9 cellular contexts compared by ENCODE assay signal in genomic region chr10:133258818-133259602, GRCh38. TPM values are rescaled to one million over a fixed set of nuclear protein-coding genes. Genes with fewer than 3 reads are reported as not detected.
DNase-seq lines count a peak whose midpoint lies in the region; ATAC-seq and TF ChIP-seq lines count a peak whose summit lies in the region.
"Had no signal": no experiment of that assay in that cellular context is flagged by ENCODE, and none has a peak within 500 bp of the region (broad histone marks: within the 10 kb centered on the region; RNA-seq: fewer than 3 reads in every experiment).

No MANE protein-coding gene starts in this region.

- TF ChIP-seq POLR2A in heart left ventricle (IDR thresholded peaks at IDR 0.05) (no peak), spleen (IDR thresholded peaks at IDR 0.05) (no peak)

- H3K4me3 Mint-ChIP-seq in activated naive CD4-positive, alpha-beta T cell treated with anti-CD3 and anti-CD28 coated beads, Interleukin-2, amount 50 U/mL, for 24 hours: peak overlapping the region; percentile 77

- H3K4me1 ChIP-seq in heart left ventricle (peaks cover 5 to 68% (median 37%) of the 10 kb centered on the region in 12 donors), spleen (peaks cover 29 to 73% (median 61%) of the 10 kb centered on the region in 6 donors), HAP-1 (peaks cover 15% of the 10 kb centered on the region)

- H3K36me3 ChIP-seq in heart left ventricle (no peaks in the 10 kb centered on the region), spleen (peaks cover 0 to 15% (median 2%) of the 10 kb centered on the region in 6 donors), HAP-1 (replicated peaks) (no peaks in the 10 kb centered on the region)

- H3K27ac Mint-ChIP-seq in activated naive CD4-positive, alpha-beta T cell treated with anti-CD3 and anti-CD28 coated beads, Interleukin-2, amount 50 U/mL, for 24 hours: peak overlapping the region; percentile 82

- DNase-seq in GOT3 (lab: John Stamatoyannopoulos, UW) (peak; percentile 89), heart left ventricle (peak; percentile 72 to 87 (median 84)), spleen (peak; percentile 91), HAP-1 (ENCODE audit: low spot score in 2 of 2) (no peak), left lobe of liver (ENCODE audit: low spot score) (no peak), ecto neural progenitor cell (ENCODE audit: low spot score) (no peak)

- peak; percentile 71 for ATAC-seq in SK-N-SH treated with all-trans-retinoic acid at 6 μM for 48 hours
- ATAC-seq in heart left ventricle: peak; percentile 20 to 51 (median 32)
- ATAC-seq in left lobe of liver: no peak

- no peaks in the 10 kb centered on the region for H3K9me3 ChIP-seq in heart left ventricle
- H3K9me3 ChIP-seq in spleen: no peaks in the 10 kb centered on the region
- no peaks in the 10 kb centered on the region for H3K9me3 ChIP-seq in HAP-1

- H3K27ac ChIP-seq in heart left ventricle: peak overlapping the region in 11 of 12 donors; percentile 3 to 94 (median 57)
- peak overlapping the region; percentile 45 to 89 (median 71) for H3K27ac ChIP-seq in spleen

- peaks cover 50% of the 10 kb centered on the region for H3K4me1 Mint-ChIP-seq in activated naive CD4-positive, alpha-beta T cell treated with anti-CD3 and anti-CD28 coated beads, Interleukin-2, amount 50 U/mL, for 24 hours

- intact Hi-C loops in heart left ventricle (cut with DNase I): loop anchor here in 1 of 10 donors (5.0 kb wide), 1 partner anchor 692 kb away; no protein-coding TSS in a partner anchor
- intact Hi-C loops in spleen (cut with DNase I; ENCODE audit: low total_unique reads): loop anchor here (10.0 kb wide), 1 partner anchor 114 kb away; no protein-coding TSS in a partner anchor

- H3K27me3 ChIP-seq in heart left ventricle (no peaks in the 10 kb centered on the region), spleen (replicated peaks in 1 of 7) (peaks cover 0 to 13% (median 0%) of the 10 kb centered on the region in 7 donors), HAP-1 (ENCODE audit: low read depth) (no peaks in the 10 kb centered on the region)

- peak overlapping the region in 1 of 12 donors; percentile 15 for H3K4me3 ChIP-seq in heart left ventricle
- H3K4me3 ChIP-seq in spleen: peak overlapping the region in 1 of 8 donors; percentile 54
- no peak overlapping the region for H3K4me3 ChIP-seq in HAP-1

- H3K27me3 Mint-ChIP-seq in activated naive CD4-positive, alpha-beta T cell treated with anti-CD3 and anti-CD28 coated beads, Interleukin-2, amount 50 U/mL, for 24 hours: no peaks in the 10 kb centered on the region

- no peaks in the 10 kb centered on the region for H3K9me3 Mint-ChIP-seq in activated naive CD4-positive, alpha-beta T cell treated with anti-CD3 and anti-CD28 coated beads, Interleukin-2, amount 50 U/mL, for 24 hours

- no peaks in the 10 kb centered on the region for H3K36me3 Mint-ChIP-seq in activated naive CD4-positive, alpha-beta T cell treated with anti-CD3 and anti-CD28 coated beads, Interleukin-2, amount 50 U/mL, for 24 hours

- WGBS in heart left ventricle, 4 donors: 54 to 60% (median 58%) methylated on average over 18 to 24 of the region's 24 CpGs
- WGBS in spleen, 5 donors: 17 to 28% (median 19%) methylated on average over 14 to 24 of the region's 24 CpGs

- in situ Hi-C loops in HAP-1 (cut with MboI; ENCODE audit: low sequenced_read_pairs): no loop called here

- TF ChIP-seq CTCF in heart left ventricle (IDR thresholded peaks at IDR 0.05) (no peak), spleen (IDR thresholded peaks at IDR 0.05 in 8 of 11, conservative IDR thresholded peaks at IDR 0.05 in 3 of 11) (no peak)

TF ChIP-seq in SK-N-SH treated with all-trans-retinoic acid at 6 μM for 48 hours, 23 proteins besides CTCF, POLR2A, EP300 and RAD21:
- TF ChIP-seq CSDC2 (CRISPR knock-in tag; IDR thresholded peaks at IDR 0.05) (peak; percentile 60; the same call in 1 of the 2 replicates), TOX (CRISPR knock-in tag; IDR thresholded peaks at IDR 0.05; ENCODE audit: borderline replicate concordance) (0 out of 2 replicates have a peak, but pooled peaks have one; percentile 31), ARNTL (CRISPR knock-in tag; IDR thresholded peaks at IDR 0.05; ENCODE audit: borderline replicate concordance, low read depth) (no peak)
- TF ChIP-seq, protein P1, sequence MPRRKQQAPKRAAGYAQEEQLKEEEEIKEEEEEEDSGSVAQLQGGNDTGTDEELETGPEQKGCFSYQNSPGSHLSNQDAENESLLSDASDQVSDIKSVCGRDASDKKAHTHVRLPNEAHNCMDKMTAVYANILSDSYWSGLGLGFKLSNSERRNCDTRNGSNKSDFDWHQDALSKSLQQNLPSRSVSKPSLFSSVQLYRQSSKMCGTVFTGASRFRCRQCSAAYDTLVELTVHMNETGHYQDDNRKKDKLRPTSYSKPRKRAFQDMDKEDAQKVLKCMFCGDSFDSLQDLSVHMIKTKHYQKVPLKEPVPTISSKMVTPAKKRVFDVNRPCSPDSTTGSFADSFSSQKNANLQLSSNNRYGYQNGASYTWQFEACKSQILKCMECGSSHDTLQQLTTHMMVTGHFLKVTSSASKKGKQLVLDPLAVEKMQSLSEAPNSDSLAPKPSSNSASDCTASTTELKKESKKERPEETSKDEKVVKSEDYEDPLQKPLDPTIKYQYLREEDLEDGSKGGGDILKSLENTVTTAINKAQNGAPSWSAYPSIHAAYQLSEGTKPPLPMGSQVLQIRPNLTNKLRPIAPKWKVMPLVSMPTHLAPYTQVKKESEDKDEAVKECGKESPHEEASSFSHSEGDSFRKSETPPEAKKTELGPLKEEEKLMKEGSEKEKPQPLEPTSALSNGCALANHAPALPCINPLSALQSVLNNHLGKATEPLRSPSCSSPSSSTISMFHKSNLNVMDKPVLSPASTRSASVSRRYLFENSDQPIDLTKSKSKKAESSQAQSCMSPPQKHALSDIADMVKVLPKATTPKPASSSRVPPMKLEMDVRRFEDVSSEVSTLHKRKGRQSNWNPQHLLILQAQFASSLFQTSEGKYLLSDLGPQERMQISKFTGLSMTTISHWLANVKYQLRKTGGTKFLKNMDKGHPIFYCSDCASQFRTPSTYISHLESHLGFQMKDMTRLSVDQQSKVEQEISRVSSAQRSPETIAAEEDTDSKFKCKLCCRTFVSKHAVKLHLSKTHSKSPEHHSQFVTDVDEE (CRISPR knock-in tag; IDR thresholded peaks at IDR 0.05): no peak

RNA-seq across cellular contexts. Expression of gene ADAM8, which starts 17.7 kb away (rescaled TPM):
- total RNA-seq in heart left ventricle (10 to 100 TPM in 1 of 9 donors, 1 to 10 TPM in 8; 1.2 to 10.3 (median 2.6) TPM), spleen (100 to 1,000 TPM in 3 of 7 donors, 10 to 100 TPM in 4; 43.3 to 177 (median 99.1) TPM), left lobe of liver (7.4 TPM)
- polyA plus RNA-seq in heart left ventricle (1 to 10 TPM in 1 of 2 donors, under 1 TPM in 1; 0.50 to 1.2 TPM), spleen (10 to 100 TPM; 10.1 to 27.2 (median 20.4) TPM)

RNA-seq across cellular contexts. Expression of gene VENTX, which starts 21.4 kb away (rescaled TPM):
- total RNA-seq in heart left ventricle: 1 to 10 TPM in 1 of 9 donors, under 1 TPM in 8; 0.29 to 2.3 (median 0.56) TPM
- polyA plus RNA-seq in heart left ventricle: under 1 TPM; 0.58 to 0.99 TPM
- 10 to 100 TPM in 1 of 7 donors, 1 to 10 TPM in 6; 1.7 to 10.4 (median 3.4) TPM for total RNA-seq in spleen
- polyA plus RNA-seq in spleen: 1 to 10 TPM in 2 of 3 donors, under 1 TPM in 1; 0.76 to 6.3 (median 2.9) TPM
- 0.15 TPM for total RNA-seq in left lobe of liver

RNA-seq across cellular contexts. Expression of gene UTF1, which starts 29.0 kb away (rescaled TPM):
- not detected for total RNA-seq in heart left ventricle
- not detected for polyA plus RNA-seq in heart left ventricle
- total RNA-seq in spleen: under 1 TPM in 3 of 7 donors, not detected in 4; 0.41 to 0.54 (median 0.43) TPM
- under 1 TPM; 0.10 to 0.23 (median 0.13) TPM for polyA plus RNA-seq in spleen
- total RNA-seq in left lobe of liver: not detected
- polyA plus RNA-seq: adipose tissue had no signal

RNA-seq across cellular contexts. Expression of gene TUBGCP2, which starts 49.7 kb away (rescaled TPM):
- total RNA-seq in heart left ventricle: 10 to 100 TPM; 33.5 to 49.5 (median 40.1) TPM
- polyA plus RNA-seq in heart left ventricle: 10 to 100 TPM; 34.5 to 36.0 TPM
- total RNA-seq in spleen: 10 to 100 TPM; 40.2 to 61.2 (median 51.9) TPM
- 100 to 1,000 TPM in 2 of 3 donors, 10 to 100 TPM in 1; 85.2 to 201 (median 132) TPM for polyA plus RNA-seq in spleen
- total RNA-seq in left lobe of liver: 25.7 TPM

RNA-seq across cellular contexts. Expression of gene ZNF511, which starts 49.7 kb away (rescaled TPM):
- 10 to 100 TPM; 34.5 to 53.3 (median 40.5) TPM for total RNA-seq in heart left ventricle
- polyA plus RNA-seq in heart left ventricle: 10 to 100 TPM; 44.5 to 80.4 TPM
- total RNA-seq in spleen: 10 to 100 TPM; 26.3 to 33.1 (median 29.2) TPM
- polyA plus RNA-seq in spleen: 10 to 100 TPM; 43.3 to 50.6 (median 44.7) TPM
- total RNA-seq in left lobe of liver: 30.2 TPM

Comparison
In these comparisons a context has a peak if more than half of its experiments do, and no peak if none do; other contexts are left out.
1. DNase-seq: peak in GOT3 (single experiment), heart left ventricle (5 of 5) and spleen (single experiment); none in HAP-1 (0 of 2), left lobe of liver (single experiment) and ecto neural progenitor cell (single experiment).